ENCODE assay signal across 9 cellular contexts in genomic region chr2:27264253-27264752, GRCh38. TPM values are rescaled to one million over a fixed set of nuclear protein-coding genes. Genes with fewer than 3 reads are reported as not detected.
DNase-seq lines count a peak whose midpoint lies in the region; ATAC-seq and TF ChIP-seq lines count a peak whose summit lies in the region.
"Had no signal": no experiment of that assay in that cellular context is flagged by ENCODE, and none has a peak within 500 bp of the region (broad histone marks: within the 10 kb centered on the region; RNA-seq: fewer than 3 reads in every experiment).

No MANE protein-coding gene starts in this region.

- H3K27me3 ChIP-seq in GM23338 (ENCODE audit: insufficient read depth) = peaks cover 82% of the 10 kb centered on the region
- H3K27me3 ChIP-seq in SK-N-SH (ENCODE audit: insufficient read depth) = peaks cover 80% of the 10 kb centered on the region

- H3K36me3 Mint-ChIP-seq in GM23338 (ENCODE audit: low read depth) = no peaks in the 10 kb centered on the region; the same call in 2 of the 3 replicates

- H4K20me1 ChIP-seq in GM23338 (replicated peaks; ENCODE audit: insufficient read depth) (no peaks in the 10 kb centered on the region; the same call in 1 of the 2 replicates), SK-N-SH (ENCODE audit: insufficient read depth) (no peaks in the 10 kb centered on the region)

- TF ChIP-seq EP300 in SK-N-SH (IDR thresholded peaks at IDR 0.05; ENCODE audit: borderline replicate concordance in 1 of 2, low read depth in 1 of 2, low read length in 1 of 2) = no peak

- H3K4me2 ChIP-seq in GM23338 (peak overlapping the region; percentile 98), SK-N-SH (peak overlapping the region; percentile 84)

- H3K4me1 Mint-ChIP-seq in GM23338 = peaks cover 23% of the 10 kb centered on the region

- H3K27ac Mint-ChIP-seq in GM23338 = no peak overlapping the region

- H3F3A ChIP-seq in GM23338 (replicated peaks; ENCODE audit: low read depth) (0 out of 2 replicates have a peak, but pooled peaks cover 9% of the 10 kb centered on the region), SK-N-SH (replicated peaks; ENCODE audit: insufficient read depth) (peaks cover 6% of the 10 kb centered on the region)

- CTCF ChIA-PET in SK-N-SH (lab: Yijun Ruan, JAX) = interaction anchor here (0.5 to 14.1 kb wide), 49 partner anchors 9 to 1664 kb away, joined by 3 to 392 read pairs (median 5); partner anchors contain the start of genes ABHD1, AGBL5, CAD and DNAJC5G

- no peaks in the 10 kb centered on the region for H3K79me2 ChIP-seq in GM23338 (replicated peaks; ENCODE audit: insufficient read depth)
- H3K79me2 ChIP-seq in SK-N-SH (ENCODE audit: insufficient read depth) = no peaks in the 10 kb centered on the region

- TF ChIP-seq CTCF in GM23338 (conservative IDR thresholded peaks at IDR 0.05; ENCODE audit: low read depth in 2 of 2) (no peak), SK-N-SH (IDR thresholded peaks at IDR 0.05) (no peak), retinal pigment epithelial cell (conservative IDR thresholded peaks at IDR 0.05; ENCODE audit: low read depth, low read length) (no peak)

- H3K27ac ChIP-seq in GM23338 (ENCODE audit: low read depth) (no peak overlapping the region), SK-N-SH (ENCODE audit: low read depth in 2 of 2, low read length in 1 of 2) (no peak overlapping the region)

- no peak overlapping the region for H3K9ac ChIP-seq in SK-N-SH

- H3K27me3 Mint-ChIP-seq in GM23338 (ENCODE audit: insufficient read depth, low read depth, poor library complexity) = peaks cover 46% of the 10 kb centered on the region

- H3K9me3 Mint-ChIP-seq in GM23338 = no peaks in the 10 kb centered on the region

- H3K9me2 ChIP-seq in GM23338 (ENCODE audit: insufficient read depth) (no peaks in the 10 kb centered on the region), SK-N-SH (no peaks in the 10 kb centered on the region)

- no peak for TF ChIP-seq RAD21 in SK-N-SH (IDR thresholded peaks at IDR 0.05; ENCODE audit: low read length)

- H2AFZ ChIP-seq in GM23338 (peak overlapping the region; percentile 99), SK-N-SH (ENCODE audit: low read depth) (peak overlapping the region; percentile 72; the same call in 1 of the 2 replicates)

- POLR2A ChIA-PET in SK-N-SH (lab: Yijun Ruan, JAX) = interaction anchor here (0.6 to 2.0 kb wide), 3 partner anchors 9 to 1386 kb away, joined by 4 to 7 read pairs (median 4); partner anchors contain the start of gene ASXL2

- ATAC-seq in GM23338 = peak; percentile 56
- no peak for ATAC-seq in HG02970 (IDR thresholded peaks at IDR 0.05; ENCODE audit: low FRiP score, unreplicated experiment)
- no peak for ATAC-seq in GM19023 (IDR thresholded peaks at IDR 0.05; ENCODE audit: unreplicated experiment)
- ATAC-seq in HG03039 (IDR thresholded peaks at IDR 0.05; ENCODE audit: unreplicated experiment) = no peak
- ATAC-seq in GM18861 (IDR thresholded peaks at IDR 0.05; ENCODE audit: unreplicated experiment) = no peak

- H3K36me3 ChIP-seq in GM23338 (ENCODE audit: insufficient read depth) = no peaks in the 10 kb centered on the region
- H3K36me3 ChIP-seq in SK-N-SH (replicated peaks in 1 of 2; ENCODE audit: control insufficient read depth in 1 of 2, insufficient read depth in 2 of 2, low read length in 1 of 2) = no peaks in the 10 kb centered on the region

- peaks cover 17% of the 10 kb centered on the region for H3K4me1 ChIP-seq in GM23338 (ENCODE audit: insufficient read depth)
- peaks cover 6 to 28% of the 10 kb centered on the region in 2 experiments; a peak in 1 of 4 replicates for H3K4me1 ChIP-seq in SK-N-SH (ENCODE audit: control insufficient read depth in 1 of 2, insufficient read depth in 2 of 2, low read depth in 1 of 2, low read length in 1 of 2)

- DNase-seq in GM23338 (ENCODE audit: low spot score) (peak; percentile 77), SK-N-SH (peak; percentile 80), germinal center (ENCODE audit: low spot score) (peak; percentile 44), retinal pigment epithelial cell (ENCODE audit: low read depth) (no peak)

- peak overlapping the region; percentile 79 for H3K4me3 Mint-ChIP-seq in GM23338

- no peaks in the 10 kb centered on the region for H3K9me3 ChIP-seq in SK-N-SH

- WGBS in SK-N-SH (ENCODE audit: low lambda C conversion rate) = 5% methylated on average over 17 of the region's 38 CpGs

- peak overlapping the region; percentile 82 for H3K4me3 ChIP-seq in GM23338
- peak overlapping the region; percentile 49 to 55; a peak in 3 of 4 replicates for H3K4me3 ChIP-seq in SK-N-SH (ENCODE audit: low read depth in 2 of 2, low read length in 1 of 2)
- peak overlapping the region; percentile 23 for H3K4me3 ChIP-seq in retinal pigment epithelial cell (ENCODE audit: low read length)

TF ChIP-seq in GM23338, 12 proteins besides CTCF, POLR2A, EP300 and RAD21 (continues in another document):
- TF ChIP-seq EZH2 (IDR thresholded peaks at IDR 0.05; ENCODE audit: low read depth, unreplicated experiment) = peak; percentile 9

TF ChIP-seq in SK-N-SH, 30 proteins besides CTCF, POLR2A, EP300 and RAD21 (continues in another document):
- TF ChIP-seq MXI1 (IDR thresholded peaks at IDR 0.05; ENCODE audit: low read depth, low read length) (no peak), GATA2 (CRISPR knock-in tag; IDR thresholded peaks at IDR 0.05) (no peak), USF2 (IDR thresholded peaks at IDR 0.05; ENCODE audit: borderline replicate concordance, low read depth, low read length) (no peak), NFIC (IDR thresholded peaks at IDR 0.05; ENCODE audit: borderline replicate concordance) (no peak), FOXJ3 (CRISPR knock-in tag; IDR thresholded peaks at IDR 0.05) (no peak), SIN3A (IDR thresholded peaks at IDR 0.05; ENCODE audit: borderline replicate concordance, low read depth, low read length) (no peak), EZH2phosphoT487 (IDR thresholded peaks at IDR 0.05; ENCODE audit: borderline replicate concordance, low read depth) (no peak), FOXM1 (IDR thresholded peaks at IDR 0.05; ENCODE audit: low read depth) (no peak), ZBTB33 (IDR thresholded peaks at IDR 0.05; ENCODE audit: borderline replicate concordance, low read depth) (no peak), CHD2 (IDR thresholded peaks at IDR 0.05; ENCODE audit: low read length, partially characterized antibody) (no peak), ELF1 (IDR thresholded peaks at IDR 0.05) (no peak), YY1 (IDR thresholded peaks at IDR 0.05; ENCODE audit: low read depth) (no peak), FOSL2 (IDR thresholded peaks at IDR 0.05; ENCODE audit: borderline replicate concordance, low read depth) (no peak), NRF1 (IDR thresholded peaks at IDR 0.05; ENCODE audit: low read depth, low read length) (no peak), GABPA (IDR thresholded peaks at IDR 0.05; ENCODE audit: low read depth) (no peak)

RNA-seq across cellular contexts. Expression of gene SLC30A3, which starts 1.5 kb away (rescaled TPM):
- 5.1 and 8.3 TPM in 2 replicates for total RNA-seq in GM23338 (2014; rRNA removed; shearing (Covaris generic))
- polyA plus RNA-seq in GM23338 (2016; fragmentation: Nextera tagmentation; extraction: Ambion mirVana) (4.1 and 6.0 TPM in 2 replicates), SK-N-SH (2012; rRNA removed) (0.68 and 1.1 TPM in 2 replicates)
- polyA plus RNA-seq in SK-N-SH (2012; cell fraction: cytosol; rRNA removed) = 0.36 and 0.41 TPM in 2 replicates
- 1.4 and 1.5 TPM in 2 replicates for polyA plus RNA-seq in SK-N-SH (2012; cell fraction: nucleus; rRNA removed)
- total RNA-seq: bronchial epithelial cell had no signal

RNA-seq across cellular contexts. Expression of gene DNAJC5G, which starts 10.9 kb away (rescaled TPM):
- total RNA-seq in GM23338 (2014; rRNA removed; shearing (Covaris generic)) = 0.39 and 0.59 TPM in 2 replicates
- polyA plus RNA-seq in GM23338 (2016; fragmentation: Nextera tagmentation; extraction: Ambion mirVana) (not detected in 2 replicates), SK-N-SH (2012; rRNA removed) (0.18 TPM in 1 of 2 replicates, not detected in the other)
- polyA plus RNA-seq in SK-N-SH (2012; cell fraction: cytosol; rRNA removed) = not detected in 2 replicates
- polyA plus RNA-seq in SK-N-SH (2012; cell fraction: nucleus; rRNA removed) = 0.11 and 0.13 TPM in 2 replicates
- total RNA-seq: bronchial epithelial cell had no signal

RNA-seq across cellular contexts. Expression of gene TRIM54, which starts 17.9 kb away (rescaled TPM):
- total RNA-seq in GM23338 (2014; rRNA removed; shearing (Covaris generic)) = 3.3 and 4.5 TPM in 2 replicates
- polyA plus RNA-seq in GM23338 (2016; fragmentation: Nextera tagmentation; extraction: Ambion mirVana) = 1.6 and 3.4 TPM in 2 replicates
- 0.28 and 0.36 TPM in 2 replicates for polyA plus RNA-seq in SK-N-SH (2012; rRNA removed)
- polyA plus RNA-seq in SK-N-SH (2012; cell fraction: cytosol; rRNA removed) = 0.13 and 0.22 TPM in 2 replicates
- 0.63 and 0.81 TPM in 2 replicates for polyA plus RNA-seq in SK-N-SH (2012; cell fraction: nucleus; rRNA removed)
- total RNA-seq: bronchial epithelial cell had no signal

RNA-seq across cellular contexts. Expression of gene UCN, which starts 43.9 kb away (rescaled TPM):
- 0.59 TPM in 1 of 2 replicates, not detected in the other for total RNA-seq in GM23338 (2014; rRNA removed; shearing (Covaris generic))
- polyA plus RNA-seq in GM23338 (2016; fragmentation: Nextera tagmentation; extraction: Ambion mirVana) = 0.30 and 0.99 TPM in 2 replicates
- 2.8 and 2.9 TPM in 2 replicates for polyA plus RNA-seq in SK-N-SH (2012; rRNA removed)
- polyA plus RNA-seq in SK-N-SH (2012; cell fraction: cytosol; rRNA removed) = 0.66 and 0.90 TPM in 2 replicates
- 21.6 and 37.2 TPM in 2 replicates for polyA plus RNA-seq in SK-N-SH (2012; cell fraction: nucleus; rRNA removed)

RNA-seq across cellular contexts. Expression of gene CAD, which starts 47.1 kb away (rescaled TPM):
- total RNA-seq in GM23338 (2014; rRNA removed; shearing (Covaris generic)) = 126 and 147 TPM in 2 replicates
- polyA plus RNA-seq in GM23338 (2016; fragmentation: Nextera tagmentation; extraction: Ambion mirVana) = 38.1 and 39.2 TPM in 2 replicates
- 29.3 and 47.6 TPM in 2 replicates for polyA plus RNA-seq in SK-N-SH (2012; rRNA removed)
- 10.9 and 19.6 TPM in 2 replicates for polyA plus RNA-seq in SK-N-SH (2012; cell fraction: cytosol; rRNA removed)
- polyA plus RNA-seq in SK-N-SH (2012; cell fraction: nucleus; rRNA removed) = 120 and 198 TPM in 2 replicates

Comparison
In these comparisons a context has a peak if more than half of its experiments do, and no peak if none do; other contexts are left out.
1. H3K4me3 ChIP-seq: peak in every context shown above with its lines; median percentile 82 in GM23338; 52 in SK-N-SH; 23 in retinal pigment epithelial cell.